In genomic region chr13:70390064-70390463, GRCh38 we compare ENCODE assay signal across 35 cellular contexts.
"Had no signal": no experiment of that assay in that cellular context is flagged by ENCODE, and none has a peak within 500 bp of the region (broad histone marks: within the 10 kb centered on the region; RNA-seq: fewer than 3 reads in every experiment).

No MANE protein-coding gene starts in this region.

- H3K9me3 Mint-ChIP-seq: activated CD4-positive, alpha-beta memory T cell treated with anti-CD3 and anti-CD28 coated beads, Interleukin-2, amount 10 ng/mL, durations not matched to agents 7 days and 5 days; activated naive CD8-positive, alpha-beta T cell treated with anti-CD3 and anti-CD28 coated beads, Interleukin-2, amount 10 ng/mL, durations not matched to agents 7 days and 5 days; activated naive CD8-positive, alpha-beta T cell treated with anti-CD3 and anti-CD28 coated beads, Interleukin-2, amount 50 U/mL, for 24 hours; T-helper 1 cell treated with Interleukin-12 subunit alpha and Interleukin-12 subunit beta and Interleukin-4 antibody, amounts not matched to agents 30 μg/mL and 1 μg/mL, for 36 hours had no signal

- ATAC-seq: activated CD4-positive, alpha-beta T cell treated with anti-CD3 and anti-CD28 coated beads for 36 hours; activated CD4-positive, CD25-positive, alpha-beta regulatory T cell treated with anti-CD3 and anti-CD28 coated beads, Interleukin-2, amount 50 U/mL, for 24 hours; activated CD8-positive, alpha-beta memory T cell treated with anti-CD3 and anti-CD28 coated beads, Interleukin-2, amount 10 ng/mL, durations not matched to agents 7 days and 5 days; activated CD8-positive, alpha-beta T cell treated with anti-CD3 and anti-CD28 coated beads, Interleukin-2, amount 10 ng/mL, durations not matched to agents 7 days and 5 days; activated naive CD8-positive, alpha-beta T cell treated with anti-CD3 and anti-CD28 coated beads, Interleukin-2, amount 50 U/mL, for 24 hours; body of pancreas; WTC11 had no signal

- H3K4me1 Mint-ChIP-seq: activated CD4-positive, alpha-beta memory T cell treated with anti-CD3 and anti-CD28 coated beads, Interleukin-2, amount 10 ng/mL, durations not matched to agents 7 days and 5 days; activated CD4-positive, alpha-beta T cell treated with anti-CD3 and anti-CD28 coated beads for 36 hours; activated CD4-positive, alpha-beta T cell treated with anti-CD3 and anti-CD28 coated beads, Interleukin-2, amount 10 ng/mL, durations not matched to agents 7 days and 5 days; activated CD8-positive, alpha-beta memory T cell treated with anti-CD3 and anti-CD28 coated beads, Interleukin-2, amount 10 ng/mL, durations not matched to agents 7 days and 5 days; activated naive CD4-positive, alpha-beta T cell treated with anti-CD3 and anti-CD28 coated beads, Interleukin-2, amount 10 ng/mL, durations not matched to agents 7 days and 5 days; activated naive CD4-positive, alpha-beta T cell treated with anti-CD3 and anti-CD28 coated beads, Interleukin-2, amount 50 U/mL, for 24 hours; activated naive CD8-positive, alpha-beta T cell treated with anti-CD3 and anti-CD28 coated beads, Interleukin-2, amount 10 ng/mL, durations not matched to agents 7 days and 5 days; activated naive CD8-positive, alpha-beta T cell treated with anti-CD3 and anti-CD28 coated beads, Interleukin-2, amount 50 U/mL, for 24 hours had no signal

- H3K36me3 Mint-ChIP-seq: activated CD8-positive, alpha-beta memory T cell treated with anti-CD3 and anti-CD28 coated beads, Interleukin-2, amount 10 ng/mL, durations not matched to agents 7 days and 5 days; activated naive CD4-positive, alpha-beta T cell treated with anti-CD3 and anti-CD28 coated beads, Interleukin-2, amount 10 ng/mL, durations not matched to agents 7 days and 5 days; activated naive CD4-positive, alpha-beta T cell treated with anti-CD3 and anti-CD28 coated beads, Interleukin-2, amount 50 U/mL, for 24 hours; activated naive CD8-positive, alpha-beta T cell; activated naive CD8-positive, alpha-beta T cell treated with anti-CD3 and anti-CD28 coated beads, Interleukin-2, amount 10 ng/mL, durations not matched to agents 7 days and 5 days; WTC11 had no signal

- H3K27ac ChIP-seq: body of pancreas, brain microvascular endothelial cell, breast epithelium, WERI-Rb-1 had no signal

- H3K27me3 Mint-ChIP-seq: activated CD4-positive, alpha-beta memory T cell treated with anti-CD3 and anti-CD28 coated beads, Interleukin-2, amount 10 ng/mL, durations not matched to agents 7 days and 5 days; activated CD4-positive, alpha-beta T cell treated with anti-CD3 and anti-CD28 coated beads for 36 hours; activated CD4-positive, alpha-beta T cell treated with anti-CD3 and anti-CD28 coated beads, Interleukin-2, amount 10 ng/mL, durations not matched to agents 7 days and 5 days; activated CD8-positive, alpha-beta memory T cell treated with anti-CD3 and anti-CD28 coated beads, Interleukin-2, amount 10 ng/mL, durations not matched to agents 7 days and 5 days; activated naive CD4-positive, alpha-beta T cell treated with anti-CD3 and anti-CD28 coated beads, Interleukin-2, amount 10 ng/mL, durations not matched to agents 7 days and 5 days; activated naive CD4-positive, alpha-beta T cell treated with anti-CD3 and anti-CD28 coated beads, Interleukin-2, amount 50 U/mL, for 24 hours; activated naive CD8-positive, alpha-beta T cell; activated naive CD8-positive, alpha-beta T cell treated with anti-CD3 and anti-CD28 coated beads, Interleukin-2, amount 10 ng/mL, durations not matched to agents 7 days and 5 days; activated naive CD8-positive, alpha-beta T cell treated with anti-CD3 and anti-CD28 coated beads, Interleukin-2, amount 50 U/mL, for 24 hours; activated T-cell treated with anti-CD3 and anti-CD28 coated beads, Interleukin-2, amount 50 U/mL, for 24 hours had no signal

- DNase-seq: activated CD4-positive, alpha-beta memory T cell treated with anti-CD3 and anti-CD28 coated beads, Interleukin-2, amount 10 ng/mL, durations not matched to agents 7 days and 5 days; activated CD4-positive, alpha-beta T cell treated with anti-CD3 and anti-CD28 coated beads for 1 hour; activated CD4-positive, alpha-beta T cell treated with anti-CD3 and anti-CD28 coated beads for 36 hours; activated CD4-positive, alpha-beta T cell treated with anti-CD3 and anti-CD28 coated beads for 48 hours; activated CD4-positive, alpha-beta T cell treated with anti-CD3 and anti-CD28 coated beads, Interleukin-2, amount 10 ng/mL, durations not matched to agents 7 days and 5 days; activated CD4-positive, alpha-beta T cell treated with anti-CD3 and anti-CD28 coated beads, Interleukin-2, amount 50 U/mL, for 48 hours; activated CD4-positive, CD25-positive, alpha-beta regulatory T cell; activated CD8-positive, alpha-beta memory T cell treated with anti-CD3 and anti-CD28 coated beads for 24 hours; activated CD8-positive, alpha-beta memory T cell treated with anti-CD3 and anti-CD28 coated beads, Interleukin-2, amount 10 ng/mL, durations not matched to agents 7 days and 5 days; activated CD8-positive, alpha-beta memory T cell treated with anti-CD3 and anti-CD28 coated beads, Interleukin-2, amount 50 U/mL, for 48 hours; activated CD8-positive, alpha-beta T cell treated with anti-CD3 and anti-CD28 coated beads, Interleukin-2, amount 10 ng/mL, durations not matched to agents 7 days and 5 days; activated effector memory CD4-positive, alpha-beta T cell treated with Interleukin-2 at 50 U/mL for 16 hours; activated gamma-delta T cell; activated naive CD4-positive, alpha-beta T cell treated with anti-CD3 and anti-CD28 coated beads, Interleukin-2, amount 10 ng/mL, durations not matched to agents 7 days and 5 days; activated naive CD4-positive, alpha-beta T cell treated with Interleukin-2 at 50 U/mL for 16 hours; activated naive CD8-positive, alpha-beta T cell treated with anti-CD3 and anti-CD28 coated beads, Interleukin-2, amount 10 ng/mL, durations not matched to agents 7 days and 5 days; activated naive CD8-positive, alpha-beta T cell treated with anti-CD3 and anti-CD28 coated beads, Interleukin-2, amount 50 U/mL, for 24 hours; activated T-cell treated with anti-CD3 and anti-CD28 coated beads, Interleukin-2, amount 50 U/mL, for 24 hours; activated T-cell treated with anti-CD3 and anti-CD28 coated beads, Interleukin-2, amount 50 U/mL, for 48 hours; aorta; body of pancreas; brain microvascular endothelial cell; central memory CD4-positive, alpha-beta T cell; T-helper 1 cell; T-helper 2 cell; T-helper 9 cell; WERI-Rb-1 had no signal

- H3K4me3 Mint-ChIP-seq: activated CD4-positive, alpha-beta memory T cell treated with anti-CD3 and anti-CD28 coated beads, Interleukin-2, amount 10 ng/mL, durations not matched to agents 7 days and 5 days; activated CD4-positive, alpha-beta T cell treated with anti-CD3 and anti-CD28 coated beads for 36 hours; activated CD4-positive, alpha-beta T cell treated with anti-CD3 and anti-CD28 coated beads, Interleukin-2, amount 10 ng/mL, durations not matched to agents 7 days and 5 days; activated CD8-positive, alpha-beta memory T cell treated with anti-CD3 and anti-CD28 coated beads, Interleukin-2, amount 10 ng/mL, durations not matched to agents 7 days and 5 days; activated CD8-positive, alpha-beta T cell treated with anti-CD3 and anti-CD28 coated beads, Interleukin-2, amount 10 ng/mL, durations not matched to agents 7 days and 5 days; activated naive CD4-positive, alpha-beta T cell treated with anti-CD3 and anti-CD28 coated beads, Interleukin-2, amount 10 ng/mL, durations not matched to agents 7 days and 5 days; activated naive CD4-positive, alpha-beta T cell treated with anti-CD3 and anti-CD28 coated beads, Interleukin-2, amount 50 U/mL, for 24 hours; activated naive CD8-positive, alpha-beta T cell; activated naive CD8-positive, alpha-beta T cell treated with anti-CD3 and anti-CD28 coated beads, Interleukin-2, amount 10 ng/mL, durations not matched to agents 7 days and 5 days; activated naive CD8-positive, alpha-beta T cell treated with anti-CD3 and anti-CD28 coated beads, Interleukin-2, amount 50 U/mL, for 24 hours; activated T-cell treated with anti-CD3 and anti-CD28 coated beads, Interleukin-2, amount 50 U/mL, for 24 hours; T-helper 1 cell treated with Interleukin-12 subunit alpha and Interleukin-12 subunit beta and Interleukin-4 antibody, amounts not matched to agents 30 μg/mL and 1 μg/mL, for 36 hours; T-helper 2 cell treated with Interferon-gamma antibody and Interleukin-4, amounts not matched to agents 5 μg/mL and 100 μg/mL, for 36 hours; WTC11 had no signal

- H3K27ac Mint-ChIP-seq: activated CD4-positive, alpha-beta memory T cell treated with anti-CD3 and anti-CD28 coated beads, Interleukin-2, amount 10 ng/mL, durations not matched to agents 7 days and 5 days; activated CD4-positive, alpha-beta T cell treated with anti-CD3 and anti-CD28 coated beads for 36 hours; activated CD4-positive, alpha-beta T cell treated with anti-CD3 and anti-CD28 coated beads, Interleukin-2, amount 10 ng/mL, durations not matched to agents 7 days and 5 days; activated CD8-positive, alpha-beta memory T cell treated with anti-CD3 and anti-CD28 coated beads, Interleukin-2, amount 10 ng/mL, durations not matched to agents 7 days and 5 days; activated CD8-positive, alpha-beta T cell treated with anti-CD3 and anti-CD28 coated beads, Interleukin-2, amount 10 ng/mL, durations not matched to agents 7 days and 5 days; activated naive CD4-positive, alpha-beta T cell treated with anti-CD3 and anti-CD28 coated beads, Interleukin-2, amount 10 ng/mL, durations not matched to agents 7 days and 5 days; activated naive CD4-positive, alpha-beta T cell treated with anti-CD3 and anti-CD28 coated beads, Interleukin-2, amount 50 U/mL, for 24 hours; activated naive CD8-positive, alpha-beta T cell; activated naive CD8-positive, alpha-beta T cell treated with anti-CD3 and anti-CD28 coated beads, Interleukin-2, amount 10 ng/mL, durations not matched to agents 7 days and 5 days; activated naive CD8-positive, alpha-beta T cell treated with anti-CD3 and anti-CD28 coated beads, Interleukin-2, amount 50 U/mL, for 24 hours; activated T-cell treated with anti-CD3 and anti-CD28 coated beads, Interleukin-2, amount 50 U/mL, for 24 hours; activated T-helper 2 cell treated with anti-CD3 and anti-CD28 coated beads, Interferon-gamma antibody, Interleukin-2, Interleukin-4, amounts not matched to agents 10 μg/mL and 5 μg/mL and 100 μg/mL, durations not matched to agents 14 hours and 24 hours and 36 hours; T-helper 1 cell treated with Interleukin-12 subunit alpha and Interleukin-12 subunit beta and Interleukin-4 antibody, amounts not matched to agents 30 μg/mL and 1 μg/mL, for 36 hours; T-helper 2 cell treated with Interferon-gamma antibody and Interleukin-4, amounts not matched to agents 5 μg/mL and 100 μg/mL, for 36 hours; WTC11 had no signal
